ENCODE assay signal across 9 cellular contexts in the genomic region with DNA sequence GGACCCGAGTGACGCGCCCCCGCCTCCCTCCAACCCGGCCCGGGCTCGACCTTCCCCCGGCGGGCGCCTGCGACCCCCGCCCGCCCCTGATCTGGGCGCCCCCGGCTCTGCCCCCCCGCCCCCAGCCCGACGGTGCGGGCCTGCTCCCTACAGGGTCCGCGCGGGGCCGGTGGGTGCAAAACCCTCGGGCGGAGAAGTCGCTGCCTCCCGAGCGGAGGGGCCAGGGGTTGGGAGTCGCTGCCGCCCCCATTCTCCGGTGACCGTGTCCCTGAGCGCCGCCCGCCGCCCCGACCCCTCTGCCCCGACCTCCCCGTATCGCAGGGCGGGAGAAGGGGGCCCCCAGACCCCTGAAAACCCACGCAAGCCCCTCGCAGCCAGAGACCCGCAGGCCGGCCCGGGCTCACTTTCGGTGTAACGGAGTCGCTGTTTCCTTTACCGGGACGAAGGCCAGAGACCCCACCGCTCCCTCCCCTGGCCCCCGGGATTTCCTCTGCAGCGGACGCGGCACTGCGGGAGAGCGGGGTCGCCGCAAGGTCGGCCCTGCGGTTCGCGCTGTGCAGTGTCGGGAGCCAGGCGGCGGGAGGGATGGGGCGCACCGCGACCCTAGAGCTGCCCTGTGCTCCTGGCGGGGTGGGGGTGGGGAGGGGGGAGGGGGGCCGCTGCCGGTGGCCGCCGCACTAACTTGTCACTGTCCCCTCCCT. TPM values are rescaled to one million over a fixed set of nuclear protein-coding genes. Genes with fewer than 3 reads are reported as not detected.
A peak's percentile ranks its signal among the peaks of the same experiment; 100 is the strongest.
DNase-seq lines count a peak whose midpoint lies in the region; ATAC-seq and TF ChIP-seq lines count a peak whose summit lies in the region.
"Had no signal": no experiment of that assay in that cellular context is flagged by ENCODE, and none has a peak within 500 bp of the region (broad histone marks: within the 10 kb centered on the region; RNA-seq: fewer than 3 reads in every experiment).

No MANE protein-coding gene starts in this region.

- H2AFZ ChIP-seq in osteoblast (ENCODE audit: low read length): no peak overlapping the region
- H2AFZ ChIP-seq in OCI-LY7 (ENCODE audit: low read length): no peak overlapping the region
- no peak overlapping the region for H2AFZ ChIP-seq in PC-9

- H3K79me2 ChIP-seq in osteoblast (ENCODE audit: insufficient read depth, low read length): no peaks in the 10 kb centered on the region
- H3K79me2 ChIP-seq in OCI-LY7 (ENCODE audit: insufficient read depth, low read depth, low read length): no peaks in the 10 kb centered on the region
- H3K79me2 ChIP-seq in PC-9 (ENCODE audit: low read depth): no peaks in the 10 kb centered on the region

- peaks cover 39% of the 10 kb centered on the region for H3K27me3 Mint-ChIP-seq in CD8-positive, alpha-beta T cell (ENCODE audit: low read depth)
- peaks cover 18% of the 10 kb centered on the region for H3K27me3 Mint-ChIP-seq in glutamatergic neuron (ENCODE audit: unreplicated experiment)

- intact Hi-C loops in CD8-positive, alpha-beta T cell (cut with DNase I, micrococcal nuclease): no loop called here
- intact Hi-C loops in OCI-LY7 (cut with micrococcal nuclease; ENCODE audit: unreplicated experiment): no loop called here
- intact Hi-C loops in PC-9 (cut with micrococcal nuclease; ENCODE audit: unreplicated experiment): no loop called here

- no peaks in the 10 kb centered on the region for H3K36me3 ChIP-seq in CD8-positive, alpha-beta T cell (ENCODE audit: insufficient read depth, low read length)
- H3K36me3 ChIP-seq in osteoblast (ENCODE audit: insufficient read depth, low read length): no peaks in the 10 kb centered on the region
- no peaks in the 10 kb centered on the region for H3K36me3 ChIP-seq in OCI-LY7 (ENCODE audit: insufficient read depth, low read length)
- no peaks in the 10 kb centered on the region for H3K36me3 ChIP-seq in PC-9 (ENCODE audit: low read depth)

- H4K20me1 ChIP-seq in osteoblast (ENCODE audit: insufficient read depth, low read length) (no peaks in the 10 kb centered on the region), OCI-LY7 (ENCODE audit: insufficient read depth, low read length) (no peaks in the 10 kb centered on the region), PC-9 (ENCODE audit: insufficient read depth) (no peaks in the 10 kb centered on the region; the same call in 1 of the 2 replicates)

- no peaks in the 10 kb centered on the region for H3K9me3 Mint-ChIP-seq in CD8-positive, alpha-beta T cell
- peaks cover 11% of the 10 kb centered on the region for H3K9me3 Mint-ChIP-seq in glutamatergic neuron (ENCODE audit: unreplicated experiment)

- peaks cover 24% of the 10 kb centered on the region for H3K27me3 ChIP-seq in CD8-positive, alpha-beta T cell (ENCODE audit: insufficient read depth, low read length)
- H3K27me3 ChIP-seq in osteoblast (ENCODE audit: insufficient read depth, low read length) (peaks cover 54% of the 10 kb centered on the region), PC-9 (ENCODE audit: insufficient read depth, low read depth) (no peaks in the 10 kb centered on the region)

- H3K9me3 ChIP-seq in CD8-positive, alpha-beta T cell (ENCODE audit: low read length): no peaks in the 10 kb centered on the region
- H3K9me3 ChIP-seq in osteoblast (ENCODE audit: low read depth, low read length): no peaks in the 10 kb centered on the region
- no peaks in the 10 kb centered on the region for H3K9me3 ChIP-seq in OCI-LY7 (ENCODE audit: low read length)
- H3K9me3 ChIP-seq in PC-9 (ENCODE audit: insufficient read depth, low read depth): no peaks in the 10 kb centered on the region

- H3K4me1 ChIP-seq in CD8-positive, alpha-beta T cell (ENCODE audit: insufficient read depth, low read length): peaks cover 4% of the 10 kb centered on the region
- H3K4me1 ChIP-seq in osteoblast (ENCODE audit: insufficient read depth, low read length) (no peaks in the 10 kb centered on the region), OCI-LY7 (ENCODE audit: insufficient read depth, low read length, poor library complexity, severe bottlenecking) (no peaks in the 10 kb centered on the region), PC-9 (replicated peaks; ENCODE audit: insufficient read depth) (no peaks in the 10 kb centered on the region)

- no peak for ATAC-seq in CD8-positive, alpha-beta T cell
- ATAC-seq: activated CD8-positive, alpha-beta memory T cell treated with anti-CD3 and anti-CD28 coated beads, Interleukin-2, amount 10 ng/mL, durations not matched to agents 7 days and 5 days had no signal

- no peak overlapping the region for H3K27ac ChIP-seq in CD8-positive, alpha-beta T cell (ENCODE audit: low read depth, low read length)
- H3K27ac ChIP-seq in osteoblast (ENCODE audit: low read depth, low read length) (no peak overlapping the region), OCI-LY7 (ENCODE audit: low read depth, low read length, poor library complexity, severe bottlenecking) (no peak overlapping the region), PC-9 (no peak overlapping the region)

- H3K9me2 ChIP-seq in OCI-LY7 (ENCODE audit: insufficient read depth, low read length): no peaks in the 10 kb centered on the region
- H3K9me2 ChIP-seq in PC-9 (ENCODE audit: insufficient read depth): no peaks in the 10 kb centered on the region

- peaks cover 23% of the 10 kb centered on the region; the same call in 1 of the 2 replicates for H3F3A ChIP-seq in PC-9 (ENCODE audit: insufficient read depth, low read depth)

- peaks cover 5% of the 10 kb centered on the region for H3K4me1 Mint-ChIP-seq in CD8-positive, alpha-beta T cell (ENCODE audit: low read depth)
- peaks cover 7% of the 10 kb centered on the region for H3K4me1 Mint-ChIP-seq in glutamatergic neuron (ENCODE audit: low read depth, unreplicated experiment)
- H3K4me1 Mint-ChIP-seq: activated CD8-positive, alpha-beta memory T cell treated with anti-CD3 and anti-CD28 coated beads, Interleukin-2, amount 10 ng/mL, durations not matched to agents 7 days and 5 days had no signal

- TF ChIP-seq CTCF in CD8-positive, alpha-beta T cell (IDR thresholded peaks at IDR 0.05): no peak
- no peak for TF ChIP-seq CTCF in glutamatergic neuron (IDR thresholded peaks at IDR 0.05; ENCODE audit: partially characterized antibody, unreplicated experiment)
- no peak for TF ChIP-seq CTCF in osteoblast (IDR thresholded peaks at IDR 0.05; ENCODE audit: extremely low read depth, low read depth, low read length)
- no peak for TF ChIP-seq CTCF in OCI-LY7 (conservative IDR thresholded peaks at IDR 0.05; ENCODE audit: low read length)
- TF ChIP-seq CTCF in PC-9 (conservative IDR thresholded peaks at IDR 0.05): no peak

- no TSS peak for BruUV-seq in OCI-LY7 (replicated peaks; lab: Mats Ljungman, UMichigan)
- no TSS peak for BruUV-seq in PC-9 (replicated peaks; lab: Mats Ljungman, UMichigan)

- no peaks in the 10 kb centered on the region for H3K36me3 Mint-ChIP-seq in CD8-positive, alpha-beta T cell
- peaks cover 8% of the 10 kb centered on the region for H3K36me3 Mint-ChIP-seq in glutamatergic neuron (ENCODE audit: unreplicated experiment)

- peak overlapping the region; percentile 26 for H3K4me3 Mint-ChIP-seq in CD8-positive, alpha-beta T cell
- no peak overlapping the region for H3K4me3 Mint-ChIP-seq in glutamatergic neuron (ENCODE audit: unreplicated experiment)
- H3K4me3 Mint-ChIP-seq: activated CD8-positive, alpha-beta memory T cell treated with anti-CD3 and anti-CD28 coated beads, Interleukin-2, amount 10 ng/mL, durations not matched to agents 7 days and 5 days had no signal

- H3K27ac Mint-ChIP-seq in CD8-positive, alpha-beta T cell: no peak overlapping the region
- H3K27ac Mint-ChIP-seq in glutamatergic neuron (ENCODE audit: unreplicated experiment): no peak overlapping the region
- H3K27ac Mint-ChIP-seq: activated CD8-positive, alpha-beta memory T cell treated with anti-CD3 and anti-CD28 coated beads, Interleukin-2, amount 10 ng/mL, durations not matched to agents 7 days and 5 days had no signal

- DNase-seq in CD8-positive, alpha-beta T cell: no peak
- peak; percentile 60 for DNase-seq in HuH-7 (ENCODE audit: low spot score)
- DNase-seq in glutamatergic neuron: peak; percentile 71
- DNase-seq in osteoblast (ENCODE audit: insufficient read length, low spot score, missing footprints): peak; percentile 81
- no peak for DNase-seq in OCI-LY7 (ENCODE audit: low spot score)
- no peak for DNase-seq in PC-9
- no peak for DNase-seq in EL
- DNase-seq: activated CD8-positive, alpha-beta memory T cell treated with anti-CD3 and anti-CD28 coated beads, Interleukin-2, amount 10 ng/mL, durations not matched to agents 7 days and 5 days; DND-41 had no signal

- no peak overlapping the region for H3K4me3 ChIP-seq in CD8-positive, alpha-beta T cell (ENCODE audit: low read depth, low read length)
- H3K4me3 ChIP-seq in osteoblast (ENCODE audit: insufficient read depth, low read length): no peak overlapping the region
- no peak overlapping the region for H3K4me3 ChIP-seq in OCI-LY7 (ENCODE audit: low read depth, low read length, poor library complexity, severe bottlenecking)
- no peak overlapping the region for H3K4me3 ChIP-seq in PC-9

- CTCF ChIA-PET in CD8-positive, alpha-beta T cell (lab: Charles Lee): no interaction called here
- CTCF ChIA-PET in OCI-LY7 (lab: Charles Lee; ENCODE audit: unreplicated experiment) (no interaction called here), PC-9 (lab: Charles Lee) (no interaction called here)

- POLR2A ChIA-PET in CD8-positive, alpha-beta T cell (lab: Charles Lee): no interaction called here
- POLR2A ChIA-PET in OCI-LY7 (lab: Charles Lee) (no interaction called here), PC-9 (lab: Charles Lee; ENCODE audit: unreplicated experiment) (no interaction called here)

- H3K4me2 ChIP-seq in osteoblast (ENCODE audit: insufficient read depth, low read length) (no peak overlapping the region), OCI-LY7 (ENCODE audit: low read length) (no peak overlapping the region), PC-9 (no peak overlapping the region)

RNA-seq across cellular contexts. Expression of a gene that starts 0.7 kb away (rescaled TPM):
- 1 to 10 TPM; 1.1 to 1.2 TPM for total RNA-seq in CD8-positive, alpha-beta T cell
- 115 TPM for total RNA-seq in glutamatergic neuron (ENCODE audit: unreplicated experiment)
- total RNA-seq in osteoblast: not detected in 2 replicates
- total RNA-seq in OCI-LY7 (2014; rRNA removed; shearing (Covaris generic)): 0.25 and 0.57 TPM in 2 replicates
- total RNA-seq in OCI-LY7 (2022): 0.21 and 0.28 TPM in 2 replicates
- 2.2 and 3.9 TPM in 2 replicates for total RNA-seq in PC-9 (2021)

Comparison
In these comparisons a context has a peak if more than half of its experiments do, and no peak if none do; other contexts are left out.
1. DNase-seq: peak in HuH-7 (single experiment), glutamatergic neuron (single experiment) and osteoblast (single experiment); none in CD8-positive, alpha-beta T cell (0 of 7), OCI-LY7 (single experiment), PC-9 (0 of 2) and EL (single experiment).
2. RNA of a gene that starts 0.7 kb away (total RNA-seq): 115 TPM in glutamatergic neuron (single experiment); 2.2 to 3.9 TPM in PC-9, 1.1 to 1.2 TPM in CD8-positive, alpha-beta T cell, 0.21 to 0.57 TPM in OCI-LY7 and not detected in osteoblast; every median in the first group is over 10 times any median in the second.